Comparison of ENCODE assay signal across 25 cellular contexts in genomic region chr4:54255881-54256280, GRCh38. TPM values are rescaled to one million over a fixed set of nuclear protein-coding genes. Genes with fewer than 3 reads are reported as not detected.
A peak's percentile ranks its signal among the peaks of the same experiment; 100 is the strongest.
DNase-seq lines count a peak whose midpoint lies in the region; ATAC-seq, FAIRE-seq and TF ChIP-seq lines count a peak whose summit lies in the region.
"Had no signal": no experiment of that assay in that cellular context is flagged by ENCODE, and none has a peak within 500 bp of the region (broad histone marks: within the 10 kb centered on the region; RNA-seq: fewer than 3 reads in every experiment).

No MANE protein-coding gene starts in this region.

- no peak overlapping the region for H2AK9ac ChIP-seq in IMR-90 (replicated peaks; ENCODE audit: low read depth, low read length, poor library complexity)

- CTCF ChIA-PET in IMR-90 (lab: Yijun Ruan, JAX) = no interaction called here

- H4K5ac ChIP-seq in IMR-90 (ENCODE audit: low read depth, low read length) = no peak overlapping the region

- H3K27ac ChIP-seq in IMR-90 (ENCODE audit: insufficient read depth, low read length) = no peak overlapping the region
- H3K27ac ChIP-seq in gastroesophageal sphincter = no peak overlapping the region
- no peak overlapping the region for H3K27ac ChIP-seq in kidney (ENCODE audit: low read depth in 2 of 2, low read length in 2 of 2)
- H3K27ac ChIP-seq: A549, ascending aorta had no signal

- TF ChIP-seq RAD21 in IMR-90 (IDR thresholded peaks at IDR 0.05; ENCODE audit: low read length) = no peak

- H3K36me3 ChIP-seq in IMR-90 (ENCODE audit: control insufficient read depth, insufficient read depth, low read length) (peaks cover 33% of the 10 kb centered on the region), gastroesophageal sphincter (no peaks in the 10 kb centered on the region), kidney (ENCODE audit: control insufficient read depth in 1 of 2, insufficient read depth in 2 of 2, low read length in 2 of 2) (no peaks in the 10 kb centered on the region)

- H3K4ac ChIP-seq in IMR-90 (ENCODE audit: low read depth, low read length) = no peak overlapping the region

- no peak overlapping the region for H2BK15ac ChIP-seq in IMR-90 (ENCODE audit: low read depth, low read length)

- no peak overlapping the region for H3K14ac ChIP-seq in IMR-90 (replicated peaks; ENCODE audit: low read depth, low read length)

- TF ChIP-seq POLR2A in IMR-90 (IDR thresholded peaks at IDR 0.05; ENCODE audit: low read depth, low read length) (no peak), gastroesophageal sphincter (IDR thresholded peaks at IDR 0.05) (no peak), GM18505 (IDR thresholded peaks at IDR 0.05; ENCODE audit: borderline replicate concordance, extremely low read depth, insufficient read depth, insufficient read length) (no peak)

- H3K4me3 Mint-ChIP-seq in chondrocyte (ENCODE audit: unreplicated experiment) = no peak overlapping the region
- no peak overlapping the region for H3K4me3 Mint-ChIP-seq in natural killer cell treated with Interleukin-12 subunit alpha and Interleukin-12 subunit beta and Interleukin-15 and Interleukin-18, amount 100 ng/mL, for 72 hours
- H3K4me3 Mint-ChIP-seq: activated B cell treated with CpG ODN at 0.5 μM for 24 hours; central memory CD8-positive, alpha-beta T cell; memory B cell had no signal

- intact Hi-C loops in IMR-90 (cut with micrococcal nuclease) = no loop called here
- intact Hi-C loops in kidney (cut with DNase I) = no loop called here

- no peaks in the 10 kb centered on the region for H3K27me3 Mint-ChIP-seq in chondrocyte (ENCODE audit: low read depth)
- H3K27me3 Mint-ChIP-seq in natural killer cell treated with Interleukin-12 subunit alpha and Interleukin-12 subunit beta and Interleukin-15 and Interleukin-18, amount 100 ng/mL, for 72 hours = peaks cover 0 to 4% of the 10 kb centered on the region in 2 donors

- no peaks in the 10 kb centered on the region for H3K9me3 Mint-ChIP-seq in chondrocyte (ENCODE audit: low read depth)
- no peaks in the 10 kb centered on the region for H3K9me3 Mint-ChIP-seq in natural killer cell treated with Interleukin-12 subunit alpha and Interleukin-12 subunit beta and Interleukin-15 and Interleukin-18, amount 100 ng/mL, for 72 hours
- H3K9me3 Mint-ChIP-seq: activated naive CD4-positive, alpha-beta T cell treated with anti-CD3 and anti-CD28 coated beads, Interleukin-2, amount 50 U/mL, for 72 hours; activated T-helper 2 cell treated with anti-CD3 and anti-CD28 coated beads, Interferon-gamma antibody, Interleukin-2, Interleukin-4, amounts not matched to agents 10 μg/mL and 5 μg/mL and 100 μg/mL, durations not matched to agents 14 hours and 24 hours and 36 hours; central memory CD8-positive, alpha-beta T cell had no signal

- no peak overlapping the region for H2BK20ac ChIP-seq in IMR-90 (ENCODE audit: low read depth, low read length)

- no peaks in the 10 kb centered on the region for H3K9me3 ChIP-seq in IMR-90 (ENCODE audit: control insufficient read depth, insufficient read depth, low read length)
- H3K9me3 ChIP-seq in gastroesophageal sphincter = no peaks in the 10 kb centered on the region
- H3K9me3 ChIP-seq in kidney (ENCODE audit: control insufficient read depth in 1 of 2, low read length in 2 of 2) = no peaks in the 10 kb centered on the region
- H3K9me3 ChIP-seq: A549, ascending aorta had no signal

- peak overlapping the region; percentile 60 for H3K27ac Mint-ChIP-seq in chondrocyte (ENCODE audit: unreplicated experiment)
- H3K27ac Mint-ChIP-seq in natural killer cell treated with Interleukin-12 subunit alpha and Interleukin-12 subunit beta and Interleukin-15 and Interleukin-18, amount 100 ng/mL, for 72 hours = no peak overlapping the region
- H3K27ac Mint-ChIP-seq: activated B cell treated with CpG ODN at 0.5 μM for 24 hours; activated naive CD4-positive, alpha-beta T cell treated with anti-CD3 and anti-CD28 coated beads, Interleukin-2, amount 50 U/mL, for 72 hours; activated T-helper 2 cell treated with anti-CD3 and anti-CD28 coated beads, Interferon-gamma antibody, Interleukin-2, Interleukin-4, amounts not matched to agents 10 μg/mL and 5 μg/mL and 100 μg/mL, durations not matched to agents 14 hours and 24 hours and 36 hours; memory B cell had no signal

- H3K18ac ChIP-seq in IMR-90 (ENCODE audit: low read depth, low read length) = no peak overlapping the region

- H3K4me3 ChIP-seq in AG09309 (ENCODE audit: control insufficient read depth, low read depth, low read length) (no peak overlapping the region), IMR-90 (ENCODE audit: insufficient read depth, low read depth, low read length) (no peak overlapping the region), gastroesophageal sphincter (no peak overlapping the region), kidney (ENCODE audit: low read length in 2 of 2) (no peak overlapping the region)
- H3K4me3 ChIP-seq: A549, ascending aorta, GM12878, smooth muscle cell had no signal

- peaks cover 20% of the 10 kb centered on the region for H3K9me1 ChIP-seq in IMR-90 (ENCODE audit: insufficient read depth, low read length)

- H3K9ac ChIP-seq in IMR-90 (ENCODE audit: low read depth, low read length) (no peak overlapping the region), kidney (ENCODE audit: low read length in 2 of 2) (no peak overlapping the region)

- no peak overlapping the region for H3K4me2 ChIP-seq in IMR-90 (ENCODE audit: low read depth, low read length)
- H3K4me2 ChIP-seq: A549, smooth muscle cell had no signal

- POLR2A ChIA-PET in IMR-90 (lab: Charles Lee; ENCODE audit: unreplicated experiment) = no interaction called here

- H2AK5ac ChIP-seq in IMR-90 (ENCODE audit: low read depth, low read length) = no peak overlapping the region

- H2BK5ac ChIP-seq in IMR-90 (ENCODE audit: low read depth, low read length, poor library complexity, severe bottlenecking) = no peak overlapping the region

- no TSS peak for BruUV-seq in IMR-90 (replicated peaks; lab: Mats Ljungman, UMichigan)

- H3K79me1 ChIP-seq in IMR-90 (ENCODE audit: low read depth in 1 of 2, low read length in 2 of 2) = peaks cover 27 to 81% of the 10 kb centered on the region in 2 experiments

- no peak for TF ChIP-seq CTCF in AG09309 (IDR thresholded peaks at IDR 0.05; ENCODE audit: control insufficient read depth, insufficient read depth, low read depth, low read length, missing control alignments)
- TF ChIP-seq CTCF in IMR-90 (conservative IDR thresholded peaks at IDR 0.05; ENCODE audit: low read depth, low read length) = no peak
- no peak for TF ChIP-seq CTCF in chondrocyte (IDR thresholded peaks at IDR 0.05)
- TF ChIP-seq CTCF in gastroesophageal sphincter (IDR thresholded peaks at IDR 0.05) = no peak
- TF ChIP-seq CTCF in kidney (IDR thresholded peaks at IDR 0.05; ENCODE audit: borderline replicate concordance, extremely low read depth, insufficient read depth) = no peak

- no peak overlapping the region for H3K56ac ChIP-seq in IMR-90 (ENCODE audit: extremely low read depth, insufficient read depth, low read length)

- no peak overlapping the region for H2BK120ac ChIP-seq in IMR-90 (ENCODE audit: low read depth, low read length)

- H3K23ac ChIP-seq in IMR-90 (ENCODE audit: low read depth, low read length) = no peak overlapping the region

- H3K4me1 Mint-ChIP-seq in chondrocyte (ENCODE audit: low read depth) = peaks cover 24% of the 10 kb centered on the region
- no peaks in the 10 kb centered on the region for H3K4me1 Mint-ChIP-seq in natural killer cell treated with Interleukin-12 subunit alpha and Interleukin-12 subunit beta and Interleukin-15 and Interleukin-18, amount 100 ng/mL, for 72 hours (ENCODE audit: low read depth in 2 of 2)
- H3K4me1 Mint-ChIP-seq: activated B cell treated with CpG ODN at 0.5 μM for 24 hours; central memory CD8-positive, alpha-beta T cell; memory B cell had no signal

- H2AFZ ChIP-seq in IMR-90 (replicated peaks; ENCODE audit: low read length, poor library complexity) = no peak overlapping the region

- peaks cover 3% of the 10 kb centered on the region for H3K36me3 Mint-ChIP-seq in chondrocyte (ENCODE audit: low read depth)
- no peaks in the 10 kb centered on the region for H3K36me3 Mint-ChIP-seq in natural killer cell treated with Interleukin-12 subunit alpha and Interleukin-12 subunit beta and Interleukin-15 and Interleukin-18, amount 100 ng/mL, for 72 hours
- H3K36me3 Mint-ChIP-seq: activated naive CD4-positive, alpha-beta T cell treated with anti-CD3 and anti-CD28 coated beads, Interleukin-2, amount 50 U/mL, for 72 hours; memory B cell had no signal

- ATAC-seq in IMR-90 (ENCODE audit: low read depth) (no peak; the same call in 1 of the 2 replicates), gastroesophageal sphincter (peak; percentile 89), GM18505 (IDR thresholded peaks at IDR 0.05; ENCODE audit: unreplicated experiment) (no peak), HG03565 (IDR thresholded peaks at IDR 0.05; ENCODE audit: unreplicated experiment) (no peak)
- no peak for ATAC-seq in natural killer cell treated with Interleukin-12 subunit alpha and Interleukin-12 subunit beta and Interleukin-15 and Interleukin-18, amount 100 ng/mL, for 72 hours
- ATAC-seq: A549; activated naive CD4-positive, alpha-beta T cell treated with anti-CD3 and anti-CD28 coated beads, Interleukin-2, amount 50 U/mL, for 72 hours; GM12878 had no signal

- H4K91ac ChIP-seq in IMR-90 (ENCODE audit: insufficient read depth, low read depth, low read length) = no peak overlapping the region

- DNase-seq in AG09309 (ENCODE audit: low read depth) (peak; percentile 29), IMR-90 (peak; percentile 60), chondrocyte (ENCODE audit: low spot score) (no peak), kidney (no peak)
- DNase-seq in natural killer cell treated with Interleukin-12 subunit alpha and Interleukin-12 subunit beta and Interleukin-15 and Interleukin-18, amount 100 ng/mL, for 72 hours (ENCODE audit: low spot score) = no peak
- DNase-seq: activated B cell treated with CpG ODN at 0.5 μM for 24 hours; activated CD4-positive, alpha-beta T cell treated with anti-CD3 and anti-CD28 coated beads, Interleukin-2, amount 50 U/mL, for 48 hours; activated CD8-positive, alpha-beta memory T cell treated with anti-CD3 and anti-CD28 coated beads, Interleukin-2, amount 50 U/mL, for 4 hours; DMS53; kidney glomerular epithelial cell; NCI-H1694 treated with DMSO at 0.1 percent for 48 hours; NCI-H748 treated with DMSO at 0.1 percent for 48 hours; stimulated activated CD4-positive, alpha-beta T cell treated with anti-CD3 and anti-CD28 coated beads, Interleukin-2, amount 100 ng/mL, for 24 hours had no signal

- in situ Hi-C loops in IMR-90 (cut with MboI; ENCODE audit: low sequenced_read_pairs) = no loop called here

- H3K4me1 ChIP-seq in IMR-90 (ENCODE audit: control insufficient read depth, insufficient read depth, low read length) = peaks cover 18% of the 10 kb centered on the region
- H3K4me1 ChIP-seq in gastroesophageal sphincter = no peaks in the 10 kb centered on the region
- no peaks in the 10 kb centered on the region for H3K4me1 ChIP-seq in kidney (ENCODE audit: control insufficient read depth in 1 of 2, insufficient read depth in 1 of 2, low read depth in 1 of 2, low read length in 2 of 2)
- H3K4me1 ChIP-seq: A549 had no signal

- peaks cover 94% of the 10 kb centered on the region for H4K20me1 ChIP-seq in IMR-90 (ENCODE audit: insufficient read depth, low read length)

- H3K27me3 ChIP-seq in IMR-90 (ENCODE audit: control insufficient read depth, insufficient read depth, low read length) (no peaks in the 10 kb centered on the region), gastroesophageal sphincter (no peaks in the 10 kb centered on the region)
- H3K27me3 ChIP-seq: ascending aorta had no signal

- no peak overlapping the region for H4K8ac ChIP-seq in IMR-90 (ENCODE audit: low read depth in 2 of 2, low read length in 2 of 2)

- no CpG with 5 or more reads among the region's 2 CpGs for WGBS in IMR-90 (ENCODE audit: extremely low coverage in 2 of 2, insufficient read length in 1 of 2), 2 experiments
- WGBS in gastroesophageal sphincter (ENCODE audit: low coverage in 1 of 2), 2 donors = 90 to 100% methylated on average over 1 to 2 of the region's 2 CpGs

- dilution Hi-C loops in IMR-90 (cut with HindIII; ENCODE audit: low sequenced_read_pairs, unreplicated experiment) = no loop called here

- FAIRE-seq in kidney (lab: Jason Lieb, UNC) = no peak
- FAIRE-seq: A549, GM12878, H54 had no signal

- no peak for TF ChIP-seq EP300 in gastroesophageal sphincter (IDR thresholded peaks at IDR 0.05)

RNA-seq across cellular contexts. Expression of gene PDGFRA, which starts 26.8 kb away (rescaled TPM):
- 157 and 168 TPM in 2 replicates for total RNA-seq in IMR-90 (2012; rRNA removed)
- polyA plus RNA-seq in IMR-90 (2012; rRNA removed) = 50.0 and 60.8 TPM in 2 replicates
- 17.1 and 26.5 TPM in 2 replicates for polyA plus RNA-seq in IMR-90 (2012; cell fraction: cytosol; rRNA removed)
- 16.4 and 107 TPM in 2 replicates for polyA plus RNA-seq in IMR-90 (2012; cell fraction: nucleus; rRNA removed; ENCODE audit: low replicate concordance)
- 62.7 to 112 TPM (median 69.6 TPM) in 3 replicates for total RNA-seq in chondrocyte
- 100 to 1,000 TPM in 3 of 4 donors, 10 to 100 TPM in 1; 92.2 to 164 (median 130) TPM for total RNA-seq in gastroesophageal sphincter
- under 1 TPM in 1 of 2 donors, not detected in 1; 0.05 TPM for total RNA-seq in natural killer cell treated with Interleukin-12 subunit alpha and Interleukin-12 subunit beta and Interleukin-15 and Interleukin-18, amount 100 ng/mL, for 72 hours
- 71.0 TPM for total RNA-seq in kidney
- 12.3 TPM for polyA plus RNA-seq in kidney (ENCODE audit: insufficient read depth, low read depth, low replicate concordance)
- total RNA-seq: activated B cell treated with CpG ODN at 0.5 μM for 24 hours; activated T-helper 2 cell treated with anti-CD3 and anti-CD28 coated beads, Interferon-gamma antibody, Interleukin-2, Interleukin-4, amounts not matched to agents 10 μg/mL and 5 μg/mL and 100 μg/mL, durations not matched to agents 14 hours and 24 hours and 36 hours had no signal

Comparison
In these comparisons a context has a peak if more than half of its experiments do, and no peak if none do; other contexts are left out.
1. DNase-seq: peak in AG09309 (single experiment) and IMR-90 (single experiment); none in chondrocyte (single experiment), natural killer cell treated with Interleukin-12 subunit alpha and Interleukin-12 subunit beta and Interleukin-15 and Interleukin-18, amount 100 ng/mL, for 72 hours (single experiment) and kidney (single experiment).
2. RNA of gene PDGFRA, which starts 26.8 kb away (total RNA-seq): 157 to 168 TPM in IMR-90, 92.2 to 164 TPM in gastroesophageal sphincter, 71.0 TPM in kidney (single experiment) and 62.7 to 112 TPM in chondrocyte; 0.05 TPM in natural killer cell treated with Interleukin-12 subunit alpha and Interleukin-12 subunit beta and Interleukin-15 and Interleukin-18, amount 100 ng/mL, for 72 hours; every median in the first group is over 10 times any median in the second.